8 cellular contexts compared by ENCODE assay signal in the genomic region with DNA sequence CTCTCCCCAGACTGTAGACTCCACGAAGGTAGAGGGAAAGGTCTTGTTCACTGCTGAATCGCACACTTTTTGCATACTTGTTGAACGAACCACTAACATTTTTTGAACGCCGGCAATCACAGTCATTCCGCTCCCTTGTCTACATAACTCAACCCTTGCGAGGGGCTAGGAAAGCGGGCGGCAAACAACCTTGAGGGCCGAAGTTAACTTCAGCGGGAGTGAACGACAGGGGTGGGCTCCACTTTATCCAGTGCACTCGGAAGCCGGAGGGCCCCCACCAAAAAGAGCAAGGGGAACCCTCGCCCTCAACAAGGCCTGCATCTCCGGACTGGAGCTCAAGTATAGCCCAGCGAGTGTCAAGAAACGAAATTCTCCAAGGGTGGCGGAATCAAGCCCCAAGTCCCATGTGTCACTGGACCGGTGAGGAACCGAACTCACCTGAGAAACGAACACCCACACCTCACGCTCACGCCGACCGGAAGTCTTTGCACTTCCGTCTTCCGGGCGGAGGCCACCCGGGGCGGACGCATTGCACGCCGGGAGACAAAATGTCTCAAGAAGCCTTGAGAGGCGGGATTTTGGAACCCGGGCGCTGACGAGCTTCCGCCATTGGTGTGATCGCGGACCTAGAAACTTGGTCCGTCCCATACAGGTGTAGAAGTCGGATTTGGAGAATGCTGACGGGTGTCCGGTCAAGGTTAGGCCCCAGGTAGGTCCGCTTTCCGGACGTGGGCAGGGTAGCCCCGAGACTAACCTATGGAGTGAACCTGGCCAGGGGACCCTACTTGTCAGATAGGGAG.
DNase-seq lines count a peak whose midpoint lies in the region; ATAC-seq and TF ChIP-seq lines count a peak whose summit lies in the region.

Gene LLPH (minus strand): TSS at position 484 of the 800 bp plus-strand sequence. CDS start 1,644 bp downstream, outside the sequence.

- ATAC-seq in GM18499 (IDR thresholded peaks at IDR 0.05; ENCODE audit: insufficient read depth, unreplicated experiment) = peak; percentile 84
- peak; percentile 97 for ATAC-seq in HG02885 (IDR thresholded peaks at IDR 0.05; ENCODE audit: poor library complexity, unreplicated experiment)

- TF ChIP-seq CTCF in astrocyte of the cerebellum (IDR thresholded peaks at IDR 0.05; ENCODE audit: low read depth, low read length, missing control alignments) = no peak

- peak within 1 kb of the TSS; percentile 100 for H3K4me3 ChIP-seq in astrocyte of the cerebellum (ENCODE audit: low read depth, low read length)

- peak; percentile 51 for DNase-seq in NCI-H1694 treated with DMSO at 0.1 percent for 48 hours (lab: John Stamatoyannopoulos, UW)
- DNase-seq in T-helper 22 cell (ENCODE audit: low read depth) = peak; percentile 77
- DNase-seq in astrocyte of the cerebellum (ENCODE audit: low read depth) = peak; percentile 58
- peak; percentile 46 to 72 for DNase-seq in hippocampal formation (lab: John Stamatoyannopoulos, UW)
- DNase-seq in retina = peak; percentile 92
- DNase-seq in T1000 (lab: John Stamatoyannopoulos, UW) = no peak

- in situ Hi-C loops in astrocyte of the cerebellum (cut with HindIII; ENCODE audit: low sequenced_read_pairs) = no loop called here
